In genomic region chr6:44270526-44271405, GRCh38 we compare ENCODE assay signal across 10 cellular contexts. TPM values are rescaled to one million over a fixed set of nuclear protein-coding genes. Genes with fewer than 3 reads are reported as not detected.
DNase-seq lines count a peak whose midpoint lies in the region; FAIRE-seq and TF ChIP-seq lines count a peak whose summit lies in the region.
"Had no signal": no experiment of that assay in that cellular context is flagged by ENCODE, and none has a peak within 500 bp of the region (broad histone marks: within the 10 kb centered on the region; RNA-seq: fewer than 3 reads in every experiment).

No MANE protein-coding gene starts in this region.

- TF ChIP-seq POLR2A in endothelial cell of umbilical vein (IDR thresholded peaks at IDR 0.05; ENCODE audit: low read depth, low read length), result no peak

- H3K36me3 Mint-ChIP-seq in T-helper 1 cell treated with Interleukin-12 subunit alpha and Interleukin-12 subunit beta and Interleukin-4 antibody, amounts not matched to agents 30 μg/mL and 1 μg/mL, for 36 hours (ENCODE audit: low read depth), result no peaks in the 10 kb centered on the region

- FAIRE-seq in endothelial cell of umbilical vein (lab: Jason Lieb, UNC), result no peak

- no peaks in the 10 kb centered on the region for H3K9me1 ChIP-seq in endothelial cell of umbilical vein (replicated peaks; ENCODE audit: control insufficient read depth, extremely low read depth, insufficient read depth, low read length)

- no peak for DNase-seq in T-helper 1 cell
- peak; percentile 28 for DNase-seq in NCI-H748 treated with DMSO at 0.1 percent for 48 hours (lab: John Stamatoyannopoulos, UW)
- no peak for DNase-seq in endothelial cell of umbilical vein (ENCODE audit: low read depth, low spot score)
- DNase-seq in smooth muscle cell (lab: John Stamatoyannopoulos, UW; ENCODE audit: unreplicated experiment), result no peak
- no peak for DNase-seq in GDM1 (lab: John Stamatoyannopoulos, UW)
- DNase-seq in Ammon's horn (ENCODE audit: low spot score), result no peak
- no peak for DNase-seq in GF-D8 (lab: John Stamatoyannopoulos, UW)
- DNase-seq: PC-3 had no signal

- no peak overlapping the region for H2AFZ ChIP-seq in endothelial cell of umbilical vein (ENCODE audit: low read depth, low read length)
- H2AFZ ChIP-seq in smooth muscle cell (ENCODE audit: low read depth), result no peak overlapping the region

- H3K27me3 Mint-ChIP-seq in T-helper 1 cell treated with Interleukin-12 subunit alpha and Interleukin-12 subunit beta and Interleukin-4 antibody, amounts not matched to agents 30 μg/mL and 1 μg/mL, for 36 hours (ENCODE audit: low read depth), result peaks cover 64% of the 10 kb centered on the region

- peaks cover 27% of the 10 kb centered on the region for H3K4me1 Mint-ChIP-seq in T-helper 1 cell treated with Interleukin-12 subunit alpha and Interleukin-12 subunit beta and Interleukin-4 antibody, amounts not matched to agents 30 μg/mL and 1 μg/mL, for 36 hours (ENCODE audit: low read depth)

- peaks cover 9% of the 10 kb centered on the region for H3K4me1 ChIP-seq in endothelial cell of umbilical vein (ENCODE audit: control insufficient read depth, extremely low read depth, insufficient read depth, low read length)
- H3K4me1 ChIP-seq in smooth muscle cell (ENCODE audit: low read depth), result peaks cover 4% of the 10 kb centered on the region

- H3K4me2 ChIP-seq in endothelial cell of umbilical vein (ENCODE audit: insufficient read depth, low read length) (peak overlapping the region; percentile 10), smooth muscle cell (peak overlapping the region; percentile 86)

- WGBS in smooth muscle cell (ENCODE audit: low lambda C conversion rate), result 21% methylated on average over 13 of the region's 90 CpGs

- BruUV-seq in endothelial cell of umbilical vein (replicated peaks; lab: Mats Ljungman, UMichigan), result no TSS peak

- intact Hi-C loops in endothelial cell of umbilical vein (cut with micrococcal nuclease), result no loop called here

- H3K79me2 ChIP-seq in endothelial cell of umbilical vein (ENCODE audit: control insufficient read depth, insufficient read depth, low read length) (no peaks in the 10 kb centered on the region), smooth muscle cell (ENCODE audit: low read depth) (no peaks in the 10 kb centered on the region)

- CTCF ChIA-PET in endothelial cell of umbilical vein (lab: Charles Lee), result interaction anchor here (0.6 to 6.2 kb wide), 8 partner anchors 15 to 146 kb away, joined by 3 to 154 read pairs (median 4); partner anchors contain the start of gene AARS2

- no peaks in the 10 kb centered on the region for H3K9me3 Mint-ChIP-seq in T-helper 1 cell treated with Interleukin-12 subunit alpha and Interleukin-12 subunit beta and Interleukin-4 antibody, amounts not matched to agents 30 μg/mL and 1 μg/mL, for 36 hours

- H3K36me3 ChIP-seq in endothelial cell of umbilical vein (ENCODE audit: control insufficient read depth in 2 of 2, extremely low read depth in 1 of 2, insufficient read depth in 2 of 2, low read length in 2 of 2) (no peaks in the 10 kb centered on the region), smooth muscle cell (ENCODE audit: low read depth) (no peaks in the 10 kb centered on the region)

- H3K4me3 ChIP-seq in endothelial cell of umbilical vein (replicated peaks in 1 of 3; ENCODE audit: insufficient read depth in 1 of 3, low read depth in 1 of 3, low read length in 3 of 3) (peak overlapping the region in 1 of 3 experiments; percentile 31), smooth muscle cell (peak overlapping the region; percentile 40)

- H3K27me3 ChIP-seq in endothelial cell of umbilical vein (ENCODE audit: control insufficient read depth in 2 of 2, insufficient read depth in 2 of 2, low read length in 2 of 2), result peaks cover 28 to 50% of the 10 kb centered on the region in 2 experiments
- H3K27me3 ChIP-seq in smooth muscle cell (ENCODE audit: low read depth), result peaks cover 66% of the 10 kb centered on the region

- H4K20me1 ChIP-seq in endothelial cell of umbilical vein (replicated peaks; ENCODE audit: control insufficient read depth, extremely low read depth, insufficient read depth, low read length) (no peaks in the 10 kb centered on the region), smooth muscle cell (ENCODE audit: low read depth) (no peaks in the 10 kb centered on the region)

- H3K9me3 ChIP-seq in endothelial cell of umbilical vein (replicated peaks; ENCODE audit: control insufficient read depth, insufficient read depth, low read length) (no peaks in the 10 kb centered on the region), smooth muscle cell (replicated peaks; ENCODE audit: low read depth) (no peaks in the 10 kb centered on the region)

- H3K4me3 Mint-ChIP-seq in T-helper 1 cell treated with Interleukin-12 subunit alpha and Interleukin-12 subunit beta and Interleukin-4 antibody, amounts not matched to agents 30 μg/mL and 1 μg/mL, for 36 hours, result peak overlapping the region; percentile 53

- POLR2A ChIA-PET in endothelial cell of umbilical vein (lab: Charles Lee), result interaction anchor here (0.6 kb wide), 1 partner anchor 35 kb away, joined by 3 read pairs; no protein-coding TSS in a partner anchor

- H3K27ac ChIP-seq in endothelial cell of umbilical vein (ENCODE audit: insufficient read depth, low read depth, low read length) (no peak overlapping the region), smooth muscle cell (ENCODE audit: low read depth) (no peak overlapping the region)

- H3K27ac Mint-ChIP-seq in T-helper 1 cell treated with Interleukin-12 subunit alpha and Interleukin-12 subunit beta and Interleukin-4 antibody, amounts not matched to agents 30 μg/mL and 1 μg/mL, for 36 hours, result no peak overlapping the region

- dilution Hi-C loops in endothelial cell of umbilical vein (cut with MboI; ENCODE audit: extremely low pct_ligation_motif_present, low sequenced_read_pairs), result no loop called here

- no peaks in the 10 kb centered on the region for H3F3A ChIP-seq in smooth muscle cell (ENCODE audit: low read depth)

- TF ChIP-seq CTCF in endothelial cell of umbilical vein (IDR thresholded peaks at IDR 0.05; ENCODE audit: extremely low read depth in 1 of 2, insufficient read depth in 1 of 2, low read depth in 1 of 2, low read length in 2 of 2) (no peak), smooth muscle cell (IDR thresholded peaks at IDR 0.05; ENCODE audit: borderline replicate concordance, insufficient read depth, poor library complexity, severe bottlenecking) (no peak)

- H3K9ac ChIP-seq in endothelial cell of umbilical vein (replicated peaks; ENCODE audit: extremely low read depth, insufficient read depth, low read length), result no peak overlapping the region
- no peak overlapping the region for H3K9ac ChIP-seq in smooth muscle cell (ENCODE audit: low read depth)

RNA-seq across cellular contexts. Expression of gene TMEM151B, which starts 0.5 kb away (rescaled TPM):
- 0.07 TPM in 1 of 2 replicates, not detected in the other for total RNA-seq in endothelial cell of umbilical vein
- polyA plus RNA-seq in endothelial cell of umbilical vein, result 0.03 and 0.05 TPM in 2 replicates
- not detected in 2 replicates for polyA plus RNA-seq in endothelial cell of umbilical vein (2011; cell fraction: cytosol; rRNA removed)
- polyA plus RNA-seq in endothelial cell of umbilical vein (2011; cell fraction: nucleus; rRNA removed), result 0.03 and 0.05 TPM in 2 replicates
- polyA plus RNA-seq in endothelial cell of umbilical vein (2012), result 0.23 and 0.27 TPM in 2 replicates
- 0.24 TPM in 1 of 2 replicates, not detected in the other for polyA minus RNA-seq in endothelial cell of umbilical vein
- not detected for polyA minus RNA-seq in endothelial cell of umbilical vein (2011; cell fraction: cytosol; rRNA and poly(A)+ RNA removed)
- not detected in 2 replicates for polyA minus RNA-seq in endothelial cell of umbilical vein (2011; cell fraction: nucleus; rRNA and poly(A)+ RNA removed)
- 0.04 TPM in 1 of 2 replicates, not detected in the other for total RNA-seq in smooth muscle cell
- not detected in 2 replicates for polyA plus RNA-seq in smooth muscle cell
- total RNA-seq: PC-3, renal cortical epithelial cell had no signal

RNA-seq across cellular contexts. Expression of gene NFKBIE, which starts 5.4 kb away (rescaled TPM):
- 15.6 and 19.0 TPM in 2 replicates for total RNA-seq in endothelial cell of umbilical vein
- 22.6 and 25.8 TPM in 2 replicates for polyA plus RNA-seq in endothelial cell of umbilical vein
- polyA plus RNA-seq in endothelial cell of umbilical vein (2011; cell fraction: cytosol; rRNA removed), result 14.6 and 17.7 TPM in 2 replicates
- polyA plus RNA-seq in endothelial cell of umbilical vein (2011; cell fraction: nucleus; rRNA removed), result 13.9 and 14.2 TPM in 2 replicates
- 10.0 and 15.1 TPM in 2 replicates for polyA plus RNA-seq in endothelial cell of umbilical vein (2012)
- 7.1 and 11.1 TPM in 2 replicates for polyA minus RNA-seq in endothelial cell of umbilical vein
- 4.9 TPM for polyA minus RNA-seq in endothelial cell of umbilical vein (2011; cell fraction: cytosol; rRNA and poly(A)+ RNA removed)
- polyA minus RNA-seq in endothelial cell of umbilical vein (2011; cell fraction: nucleus; rRNA and poly(A)+ RNA removed), result 4.3 and 11.1 TPM in 2 replicates
- total RNA-seq in smooth muscle cell, result 7.0 and 11.4 TPM in 2 replicates
- 11.3 and 12.3 TPM in 2 replicates for polyA plus RNA-seq in smooth muscle cell

RNA-seq across cellular contexts. Expression of gene SLC35B2, which starts 13.4 kb away (rescaled TPM):
- total RNA-seq in endothelial cell of umbilical vein, result 53.4 and 53.9 TPM in 2 replicates
- polyA plus RNA-seq in endothelial cell of umbilical vein, result 112 and 148 TPM in 2 replicates
- 76.0 and 79.0 TPM in 2 replicates for polyA plus RNA-seq in endothelial cell of umbilical vein (2011; cell fraction: cytosol; rRNA removed)
- 74.2 and 86.3 TPM in 2 replicates for polyA plus RNA-seq in endothelial cell of umbilical vein (2011; cell fraction: nucleus; rRNA removed)
- polyA plus RNA-seq in endothelial cell of umbilical vein (2012), result 52.5 and 55.0 TPM in 2 replicates
- polyA minus RNA-seq in endothelial cell of umbilical vein, result 78.2 and 84.1 TPM in 2 replicates
- polyA minus RNA-seq in endothelial cell of umbilical vein (2011; cell fraction: cytosol; rRNA and poly(A)+ RNA removed), result 35.8 TPM
- polyA minus RNA-seq in endothelial cell of umbilical vein (2011; cell fraction: nucleus; rRNA and poly(A)+ RNA removed), result 14.9 and 16.5 TPM in 2 replicates
- total RNA-seq in smooth muscle cell, result 68.6 and 78.0 TPM in 2 replicates
- polyA plus RNA-seq in smooth muscle cell, result 112 and 117 TPM in 2 replicates

RNA-seq across cellular contexts. Expression of gene HSP90AB1, which starts 23.9 kb away (rescaled TPM):
- total RNA-seq in endothelial cell of umbilical vein (1,088 and 1,201 TPM in 2 replicates), smooth muscle cell (736 and 781 TPM in 2 replicates)
- polyA plus RNA-seq in endothelial cell of umbilical vein (557 and 824 TPM in 2 replicates), smooth muscle cell (408 TPM in 2 replicates)
- 942 and 1,041 TPM in 2 replicates for polyA plus RNA-seq in endothelial cell of umbilical vein (2011; cell fraction: cytosol; rRNA removed)
- 609 and 717 TPM in 2 replicates for polyA plus RNA-seq in endothelial cell of umbilical vein (2011; cell fraction: nucleus; rRNA removed)
- polyA plus RNA-seq in endothelial cell of umbilical vein (2012), result 1,037 and 1,473 TPM in 2 replicates
- polyA minus RNA-seq in endothelial cell of umbilical vein, result 861 and 862 TPM in 2 replicates
- polyA minus RNA-seq in endothelial cell of umbilical vein (2011; cell fraction: cytosol; rRNA and poly(A)+ RNA removed), result 534 TPM
- polyA minus RNA-seq in endothelial cell of umbilical vein (2011; cell fraction: nucleus; rRNA and poly(A)+ RNA removed), result 163 and 218 TPM in 2 replicates

RNA-seq across cellular contexts. Expression of gene AARS2, which starts 42.4 kb away (rescaled TPM):
- total RNA-seq in endothelial cell of umbilical vein, result 17.9 and 18.0 TPM in 2 replicates
- 7.9 and 8.3 TPM in 2 replicates for polyA plus RNA-seq in endothelial cell of umbilical vein
- 6.6 and 7.9 TPM in 2 replicates for polyA plus RNA-seq in endothelial cell of umbilical vein (2011; cell fraction: cytosol; rRNA removed)
- polyA plus RNA-seq in endothelial cell of umbilical vein (2011; cell fraction: nucleus; rRNA removed), result 19.3 and 19.8 TPM in 2 replicates
- polyA plus RNA-seq in endothelial cell of umbilical vein (2012), result 8.1 and 9.1 TPM in 2 replicates
- 15.4 and 18.1 TPM in 2 replicates for polyA minus RNA-seq in endothelial cell of umbilical vein
- 7.6 TPM for polyA minus RNA-seq in endothelial cell of umbilical vein (2011; cell fraction: cytosol; rRNA and poly(A)+ RNA removed)
- polyA minus RNA-seq in endothelial cell of umbilical vein (2011; cell fraction: nucleus; rRNA and poly(A)+ RNA removed), result 13.2 and 16.1 TPM in 2 replicates
- total RNA-seq in smooth muscle cell, result 7.5 and 8.6 TPM in 2 replicates
- 15.1 and 21.5 TPM in 2 replicates for polyA plus RNA-seq in smooth muscle cell
